ENCODE assay signal across 1 cellular context in genomic region chr1:40612345-40612831, GRCh38.
TF ChIP-seq lines count a peak whose summit lies in the region.

No MANE protein-coding gene starts in this region.

TF ChIP-seq in HepG2, 621 proteins besides CTCF, POLR2A, EP300 and RAD21 (continued from another document):
- TF ChIP-seq ZBTB33 (CRISPR knock-in tag; IDR thresholded peaks at IDR 0.05): no peak
- peak; percentile 100 for TF ChIP-seq ZNF775 (CRISPR knock-in tag; IDR thresholded peaks at IDR 0.05; ENCODE audit: borderline replicate concordance)
- TF ChIP-seq ZNF17 (CRISPR knock-in tag; IDR thresholded peaks at IDR 0.05): no peak
- TF ChIP-seq CBX2 (IDR thresholded peaks at IDR 0.05; ENCODE audit: low read depth, low read length): no peak
- no peak for TF ChIP-seq CBX2 (CRISPR knock-in tag; IDR thresholded peaks at IDR 0.05; ENCODE audit: low read depth)
- peak; percentile 37 for TF ChIP-seq TEAD3 (CRISPR knock-in tag; optimal IDR thresholded peaks at IDR 0.05; ENCODE audit: borderline replicate concordance)
- no peak for TF ChIP-seq CCAR2 (optimal IDR thresholded peaks at IDR 0.05; ENCODE audit: low read depth, low read length)
- TF ChIP-seq KDM5B (CRISPR knock-in tag; IDR thresholded peaks at IDR 0.05; ENCODE audit: borderline replicate concordance): 0 out of 2 replicates have a peak, but pooled peaks have one; percentile 27
- TF ChIP-seq ZNF691 (CRISPR knock-in tag; IDR thresholded peaks at IDR 0.05; ENCODE audit: borderline replicate concordance, low read depth): 0 out of 2 replicates have a peak, but pooled peaks have one; percentile 48
- no peak for TF ChIP-seq RBM22 (optimal IDR thresholded peaks at IDR 0.05; ENCODE audit: low read length)
- peak; percentile 37; the same call in 1 of the 2 replicates for TF ChIP-seq ERF (CRISPR knock-in tag; IDR thresholded peaks at IDR 0.05)
- no peak for TF ChIP-seq SMAD1 (CRISPR knock-in tag; IDR thresholded peaks at IDR 0.05; ENCODE audit: borderline replicate concordance, low read depth)
- TF ChIP-seq STAG1 (CRISPR knock-in tag; IDR thresholded peaks at IDR 0.05): peak; percentile 90
- 0 out of 2 replicates have a peak, but pooled peaks have one; percentile 21 for TF ChIP-seq HOXA9 (CRISPR knock-in tag; IDR thresholded peaks at IDR 0.05; ENCODE audit: borderline replicate concordance)
- peak; percentile 56; the same call in 1 of the 2 replicates for TF ChIP-seq ZNF501 (CRISPR knock-in tag; IDR thresholded peaks at IDR 0.05)
- 0 out of 2 replicates have a peak, but pooled peaks have one; percentile 43 for TF ChIP-seq TARDBP (CRISPR knock-in tag; IDR thresholded peaks at IDR 0.05)
- 0 out of 2 replicates have a peak, but pooled peaks have one; percentile 31 for TF ChIP-seq ELF3 (CRISPR knock-in tag; IDR thresholded peaks at IDR 0.05)
- no peak for TF ChIP-seq BATF2 (CRISPR knock-in tag; IDR thresholded peaks at IDR 0.05)
- 0 out of 2 replicates have a peak, but pooled peaks have one; percentile 38 for TF ChIP-seq ZNF580 (CRISPR knock-in tag; IDR thresholded peaks at IDR 0.05; ENCODE audit: borderline replicate concordance, low read depth)
- TF ChIP-seq NRL (CRISPR knock-in tag; IDR thresholded peaks at IDR 0.05; ENCODE audit: borderline replicate concordance): no peak
- TF ChIP-seq REPIN1 (CRISPR knock-in tag; IDR thresholded peaks at IDR 0.05; ENCODE audit: borderline replicate concordance, low read depth): peak; percentile 37; the same call in 1 of the 2 replicates
- 0 out of 2 replicates have a peak, but pooled peaks have one; percentile 18 for TF ChIP-seq GATAD1 (CRISPR knock-in tag; IDR thresholded peaks at IDR 0.05)
- TF ChIP-seq ZNF598 (CRISPR knock-in tag; IDR thresholded peaks at IDR 0.05; ENCODE audit: borderline replicate concordance): peak; percentile 57; the same call in 1 of the 2 replicates
- TF ChIP-seq THAP11 (CRISPR knock-in tag; IDR thresholded peaks at IDR 0.05): 0 out of 2 replicates have a peak, but pooled peaks have one; percentile 15
- TF ChIP-seq GATAD2A (CRISPR knock-in tag; IDR thresholded peaks at IDR 0.05): peak; percentile 51
- 0 out of 2 replicates have a peak, but pooled peaks have one; percentile 52 for TF ChIP-seq ZFP91 (CRISPR knock-in tag; IDR thresholded peaks at IDR 0.05; ENCODE audit: borderline replicate concordance)
- TF ChIP-seq ZNF687 (CRISPR knock-in tag; IDR thresholded peaks at IDR 0.05): peak; percentile 71
- no peak for TF ChIP-seq SMYD3 (CRISPR knock-in tag; IDR thresholded peaks at IDR 0.05)
- TF ChIP-seq ZFX (CRISPR knock-in tag; IDR thresholded peaks at IDR 0.05; ENCODE audit: low read depth): 0 out of 2 replicates have a peak, but pooled peaks have one; percentile 14
- TF ChIP-seq ZMYM4 (CRISPR knock-in tag; IDR thresholded peaks at IDR 0.05): peak; percentile 46; the same call in 1 of the 2 replicates
- 0 out of 2 replicates have a peak, but pooled peaks have one; percentile 34 for TF ChIP-seq ZNF607 (CRISPR knock-in tag; IDR thresholded peaks at IDR 0.05; ENCODE audit: borderline replicate concordance)
- 0 out of 2 replicates have a peak, but pooled peaks have one; percentile 32 for TF ChIP-seq DNMT1 (CRISPR knock-in tag; IDR thresholded peaks at IDR 0.05)
- TF ChIP-seq XRCC5 (optimal IDR thresholded peaks at IDR 0.05; ENCODE audit: low read length): peak; percentile 68
